18 cellular contexts compared by ENCODE assay signal in genomic region chr14:79415726-79416125, GRCh38.
"Had no signal": no experiment of that assay in that cellular context is flagged by ENCODE, and none has a peak within 500 bp of the region (broad histone marks: within the 10 kb centered on the region; RNA-seq: fewer than 3 reads in every experiment).

No MANE protein-coding gene starts in this region.

- H3K4me1 ChIP-seq: colonic mucosa, transverse colon had no signal

- H3K27me3 ChIP-seq: colonic mucosa, neutrophil, stomach, transverse colon had no signal

- H3K9me3 ChIP-seq: colonic mucosa, mucosa of descending colon, neutrophil, psoas muscle, thoracic aorta, transverse colon had no signal

- DNase-seq: cerebellar nuclear complex; colonic mucosa; dermis blood vessel endothelial cell; erythroblast; glutamatergic neuron; kidney; left colon; mucosa of descending colon; naive thymus-derived CD8-positive, alpha-beta T cell; psoas muscle; stimulated activated naive CD4-positive, alpha-beta T cell; stomach; substantia nigra; transverse colon had no signal

- H3K36me3 Mint-ChIP-seq: naive thymus-derived CD8-positive, alpha-beta T cell had no signal

- ATAC-seq: left colon; mucosa of descending colon; naive thymus-derived CD8-positive, alpha-beta T cell; psoas muscle; sciatic nerve had no signal

- H3K4me3 ChIP-seq: colonic mucosa, mucosa of descending colon, psoas muscle, skin epidermis, stomach, thoracic aorta, transverse colon had no signal

- H3K4me3 Mint-ChIP-seq: naive thymus-derived CD8-positive, alpha-beta T cell had no signal

- H3K27ac Mint-ChIP-seq: naive thymus-derived CD8-positive, alpha-beta T cell had no signal

- H3K27ac ChIP-seq: colonic mucosa, neutrophil, psoas muscle, skin epidermis, stomach, thoracic aorta, transverse colon had no signal

- H3K4me1 Mint-ChIP-seq: naive thymus-derived CD8-positive, alpha-beta T cell had no signal

- H3K36me3 ChIP-seq: colonic mucosa, neutrophil, stomach, thoracic aorta, transverse colon had no signal
